In genomic region chr19:52048604-52049493, GRCh38 we compare ENCODE assay signal across 8 cellular contexts. TPM values are rescaled to one million over a fixed set of nuclear protein-coding genes. Genes with fewer than 3 reads are reported as not detected.
DNase-seq lines count a peak whose midpoint lies in the region; ATAC-seq, FAIRE-seq and TF ChIP-seq lines count a peak whose summit lies in the region.

TSS of gene ZNF432 (minus strand) at chr19:52048838. CDS start at chr19:52046868, 1,970 bp downstream.

- no peaks in the 10 kb centered on the region for H3K27me3 Mint-ChIP-seq in CD4-positive, alpha-beta T cell

- 8 to 11% methylated on average over 40 to 49 of the region's 56 CpGs for WGBS in mesodermal cell (ENCODE audit: insufficient coverage in 2 of 2), 2 experiments

- H3K4me1 ChIP-seq in mesodermal cell (ENCODE audit: control insufficient read depth, insufficient read depth, low read length, poor library complexity, severe bottlenecking): no peaks in the 10 kb centered on the region

- H3K27ac Mint-ChIP-seq in CD4-positive, alpha-beta T cell: peak within 1 kb of the TSS; percentile 97

- H3K9me3 ChIP-seq in CD4-positive, alpha-beta T cell (ENCODE audit: control insufficient read depth, low read length): peaks cover 25% of the 10 kb centered on the region
- peaks cover 35% of the 10 kb centered on the region for H3K9me3 ChIP-seq in mesodermal cell (ENCODE audit: control insufficient read depth, low read length)

- peaks cover 30% of the 10 kb centered on the region for H3K36me3 ChIP-seq in mesodermal cell (ENCODE audit: control insufficient read depth, insufficient read depth, low read length)

- peak within 1 kb of the TSS; percentile 98 for H3K4me3 Mint-ChIP-seq in CD4-positive, alpha-beta T cell

- peaks cover 37% of the 10 kb centered on the region for H3K4me1 Mint-ChIP-seq in CD4-positive, alpha-beta T cell (ENCODE audit: low read depth)

- no peaks in the 10 kb centered on the region for H3K27me3 ChIP-seq in CD4-positive, alpha-beta T cell (ENCODE audit: control insufficient read depth, insufficient read depth, low read length)
- no peaks in the 10 kb centered on the region for H3K27me3 ChIP-seq in HL-60 (ENCODE audit: insufficient read depth, poor library complexity, severe bottlenecking)

- intact Hi-C loops in CD4-positive, alpha-beta T cell (cut with DNase I, micrococcal nuclease): loop anchor here (1.0 to 10.0 kb wide), 8 partner anchors 21 to 143 kb away; partner anchors contain the start of genes ZNF350 (in 2 of the 2), ZNF614 (in 2 of the 2), ZNF615 (in 2 of the 2) and PPP2R1A (in 1 of the 2)

- no peak for TF ChIP-seq CTCF in CD4-positive, alpha-beta T cell (IDR thresholded peaks at IDR 0.05)
- TF ChIP-seq CTCF in HL-60 (IDR thresholded peaks at IDR 0.05; ENCODE audit: insufficient read depth, low read length): no peak

- H3K4me3 ChIP-seq in HL-60 (replicated peaks; ENCODE audit: insufficient read depth, low read length) (peak within 1 kb of the TSS; percentile 55), mesodermal cell (ENCODE audit: extremely low read depth, insufficient read depth, low read length, poor library complexity, severe bottlenecking) (peak within 1 kb of the TSS; percentile 55)

- POLR2A ChIA-PET in CD4-positive, alpha-beta T cell (lab: Charles Lee): interaction anchor here (0.6 to 2.5 kb wide), 22 partner anchors 14 to 1472 kb away, joined by 3 to 37 read pairs (median 4); partner anchors contain the start of genes PPP2R1A, ZNF347, ZNF614 and ZNF615

- FAIRE-seq in endometrium (lab: Jason Lieb, UNC): peak; percentile 93

- peaks cover 22% of the 10 kb centered on the region for H3K9me3 Mint-ChIP-seq in CD4-positive, alpha-beta T cell

- H3K36me3 Mint-ChIP-seq in CD4-positive, alpha-beta T cell (ENCODE audit: low read depth): peaks cover 91% of the 10 kb centered on the region

- peak; percentile 74 to 88 (median 77) for DNase-seq in CD4-positive, alpha-beta T cell
- DNase-seq in HL-60 (ENCODE audit: low read depth in 1 of 2, low spot score in 1 of 2) (peak; percentile 84 to 95), NOMO-1 treated with DMSO at 0.1 percent for 48 hours (lab: John Stamatoyannopoulos, UW; ENCODE audit: unreplicated experiment) (peak; percentile 94)
- DNase-seq in activated CD8-positive, alpha-beta memory T cell treated with anti-CD3 and anti-CD28 coated beads, Interleukin-2, amount 50 U/mL, for 4 hours: peak; percentile 83
- peak; percentile 62 for DNase-seq in stimulated activated CD8-positive, alpha-beta memory T cell treated with anti-CD3 and anti-CD28 coated beads, Interleukin-15, amount 100 ng/mL, for 24 hours (ENCODE audit: low read depth)

- H3K27ac ChIP-seq in CD4-positive, alpha-beta T cell (ENCODE audit: low read depth, low read length): peak within 1 kb of the TSS; percentile 89
- peak within 1 kb of the TSS; percentile 90 for H3K27ac ChIP-seq in HL-60 (replicated peaks)
- peak within 1 kb of the TSS; percentile 99 for H3K27ac ChIP-seq in mesodermal cell (ENCODE audit: low read depth, low read length, severe bottlenecking)

- ATAC-seq in CD4-positive, alpha-beta T cell (ENCODE audit: poor library complexity): peak; percentile 85
- peak; percentile 90 for ATAC-seq in GM19455 (IDR thresholded peaks at IDR 0.05; ENCODE audit: unreplicated experiment)

- CTCF ChIA-PET in CD4-positive, alpha-beta T cell (lab: Charles Lee): no interaction called here

RNA-seq across cellular contexts. Expression of gene ZNF432, which starts in this region (rescaled TPM):
- 10 to 100 TPM; 16.3 to 19.2 TPM for total RNA-seq in CD4-positive, alpha-beta T cell
- polyA plus RNA-seq in mesodermal cell (2013, experiment 1 of 2): 8.8 TPM
- 8.5 TPM for polyA plus RNA-seq in mesodermal cell (2013, experiment 2 of 2)

Comparison
In these comparisons a context has a peak if more than half of its experiments do, and no peak if none do; other contexts are left out.
1. Peak in every context shown above with its lines: DNase-seq, ATAC-seq, H3K4me3 ChIP-seq and H3K27ac ChIP-seq.